Comparison of ENCODE assay signal across 12 cellular contexts in the genomic region with DNA sequence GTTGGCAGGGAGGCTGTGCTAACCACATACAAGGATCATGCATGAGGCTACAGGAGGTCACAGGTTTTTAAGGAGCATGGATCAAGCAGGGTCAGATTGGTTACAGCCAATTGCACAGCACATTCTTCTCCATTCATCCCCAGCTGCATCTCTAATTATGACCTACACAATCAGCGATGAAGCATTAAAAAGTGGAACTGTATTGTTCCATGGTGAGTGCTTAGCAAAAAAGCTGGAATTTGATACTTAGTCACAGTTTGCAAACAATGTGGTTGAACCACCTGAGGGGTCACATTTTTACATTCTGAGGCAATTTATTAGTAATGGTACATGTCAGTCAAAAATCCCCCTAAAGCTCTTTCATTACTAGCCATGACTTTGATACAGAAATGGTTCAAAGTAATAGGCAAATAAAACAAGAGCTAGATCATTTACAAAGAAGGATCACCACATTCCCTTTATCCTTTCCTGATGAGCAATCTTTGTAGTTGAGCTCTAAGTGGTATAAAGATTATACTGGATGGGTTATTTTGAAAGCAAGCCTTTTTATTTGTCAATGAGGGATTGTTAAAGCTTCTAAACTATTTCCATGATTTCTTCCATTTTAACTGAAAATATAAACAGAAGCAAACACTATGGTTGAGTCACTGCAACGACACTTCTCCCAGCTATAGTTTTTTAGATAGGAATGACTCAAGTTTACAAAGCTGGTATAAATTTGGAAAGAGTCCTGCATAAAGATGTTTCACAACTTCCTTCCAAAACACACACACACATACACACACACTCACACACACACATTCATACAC.
DNase-seq lines count a peak whose midpoint lies in the region; ATAC-seq, FAIRE-seq and TF ChIP-seq lines count a peak whose summit lies in the region.
"Had no signal": no experiment of that assay in that cellular context is flagged by ENCODE, and none has a peak within 500 bp of the region (broad histone marks: within the 10 kb centered on the region; RNA-seq: fewer than 3 reads in every experiment).

No MANE protein-coding gene starts in this region.

- no peak overlapping the region for H3K23ac ChIP-seq in neuronal stem cell (ENCODE audit: low read depth, low read length, poor library complexity)

- H4K91ac ChIP-seq in neuronal stem cell (ENCODE audit: low read depth, low read length, poor library complexity), result no peak overlapping the region

- H3K9me3 ChIP-seq in neuronal stem cell (replicated peaks in 1 of 2; ENCODE audit: control insufficient read depth in 2 of 2, insufficient read depth in 1 of 2, low read depth in 1 of 2, low read length in 2 of 2), result peaks cover 0 to 26% of the 10 kb centered on the region in 2 donors

- H3K27ac ChIP-seq in neuronal stem cell (replicated peaks; ENCODE audit: low read length), result no peak overlapping the region

- H3K4me2 ChIP-seq in neuronal stem cell (ENCODE audit: insufficient read depth, low read length, poor library complexity, severe bottlenecking), result no peak overlapping the region

- no CpG with 5 or more reads among the region's 2 CpGs for WGBS in neuronal stem cell (ENCODE audit: extremely low coverage in 2 of 2, insufficient read length in 2 of 2, insufficient replicate concordance in 1 of 2), 2 donors

- no peak for FAIRE-seq in bronchial epithelial cell (lab: Jason Lieb, UNC)
- FAIRE-seq: islet of Langerhans had no signal

- H2BK120ac ChIP-seq in neuronal stem cell (ENCODE audit: low read depth, low read length), result no peak overlapping the region

- H2AK5ac ChIP-seq in neuronal stem cell (ENCODE audit: low read depth, low read length), result no peak overlapping the region

- H3K18ac ChIP-seq in neuronal stem cell (ENCODE audit: low read length), result no peak overlapping the region

- no peak for TF ChIP-seq CTCF in bronchial epithelial cell (IDR thresholded peaks at IDR 0.05; ENCODE audit: insufficient read depth, low read length, severe bottlenecking)

- H3K27me3 ChIP-seq in bronchial epithelial cell (ENCODE audit: control insufficient read depth, insufficient read depth, low read length) (no peaks in the 10 kb centered on the region), neuronal stem cell (ENCODE audit: control insufficient read depth in 3 of 3, insufficient read depth in 3 of 3, low read depth in 1 of 3, low read length in 3 of 3) (no peaks in the 10 kb centered on the region)

- ATAC-seq in GM21423 (IDR thresholded peaks at IDR 0.05; ENCODE audit: unreplicated experiment) (no peak), HG03097 (IDR thresholded peaks at IDR 0.05; ENCODE audit: low FRiP score, unreplicated experiment) (no peak), GM18498 (IDR thresholded peaks at IDR 0.05; ENCODE audit: unreplicated experiment) (no peak)

- no peak overlapping the region for H2BK5ac ChIP-seq in neuronal stem cell (ENCODE audit: low read length)

- H3K14ac ChIP-seq in neuronal stem cell (ENCODE audit: low read length), result no peak overlapping the region

- peaks cover 4 to 27% of the 10 kb centered on the region in 2 donors for H3K4me1 ChIP-seq in neuronal stem cell (ENCODE audit: control insufficient read depth in 2 of 2, insufficient read depth in 1 of 2, low read depth in 1 of 2, low read length in 2 of 2)

- H2BK12ac ChIP-seq in neuronal stem cell (ENCODE audit: low read length), result no peak overlapping the region

- H2AFZ ChIP-seq in neuronal stem cell (ENCODE audit: low read length), result no peak overlapping the region

- no peak overlapping the region for H3K9ac ChIP-seq in neuronal stem cell (ENCODE audit: low read depth, low read length, poor library complexity)

- H2BK15ac ChIP-seq in neuronal stem cell (ENCODE audit: low read length), result no peak overlapping the region

- peak; percentile 39 for DNase-seq in GM03348 (ENCODE audit: low spot score)
- DNase-seq in NCI-H1930 (lab: John Stamatoyannopoulos, UW), result peak; percentile 55 to 60
- DNase-seq in bronchial epithelial cell (ENCODE audit: low read depth), result peak; percentile 98
- DNase-seq in neuronal stem cell (ENCODE audit: low spot score), result peak; percentile 43
- no peak for DNase-seq in DMS 273 treated with DMSO at 0.1 percent for 48 hours (lab: John Stamatoyannopoulos, UW)
- DNase-seq: aorta, GOT3, NCI-H1694 treated with DMSO at 0.1 percent for 48 hours had no signal

- H3K36me3 ChIP-seq in bronchial epithelial cell (ENCODE audit: control insufficient read depth, insufficient read depth, low read length) (no peaks in the 10 kb centered on the region), neuronal stem cell (replicated peaks in 1 of 2; ENCODE audit: control insufficient read depth in 2 of 2, insufficient read depth in 2 of 2, low read length in 2 of 2) (no peaks in the 10 kb centered on the region)

- no peak overlapping the region for H3K4ac ChIP-seq in neuronal stem cell (ENCODE audit: low read length)

- H4K8ac ChIP-seq in neuronal stem cell (ENCODE audit: low read depth, low read length), result no peak overlapping the region

- H3K79me1 ChIP-seq in neuronal stem cell (ENCODE audit: low read depth, low read length), result no peaks in the 10 kb centered on the region

- H3K4me3 ChIP-seq in bronchial epithelial cell (ENCODE audit: low read depth, low read length), result no peak overlapping the region
- no peak overlapping the region for H3K4me3 ChIP-seq in neuronal stem cell (ENCODE audit: low read length in 2 of 2)
